In the genomic region with DNA sequence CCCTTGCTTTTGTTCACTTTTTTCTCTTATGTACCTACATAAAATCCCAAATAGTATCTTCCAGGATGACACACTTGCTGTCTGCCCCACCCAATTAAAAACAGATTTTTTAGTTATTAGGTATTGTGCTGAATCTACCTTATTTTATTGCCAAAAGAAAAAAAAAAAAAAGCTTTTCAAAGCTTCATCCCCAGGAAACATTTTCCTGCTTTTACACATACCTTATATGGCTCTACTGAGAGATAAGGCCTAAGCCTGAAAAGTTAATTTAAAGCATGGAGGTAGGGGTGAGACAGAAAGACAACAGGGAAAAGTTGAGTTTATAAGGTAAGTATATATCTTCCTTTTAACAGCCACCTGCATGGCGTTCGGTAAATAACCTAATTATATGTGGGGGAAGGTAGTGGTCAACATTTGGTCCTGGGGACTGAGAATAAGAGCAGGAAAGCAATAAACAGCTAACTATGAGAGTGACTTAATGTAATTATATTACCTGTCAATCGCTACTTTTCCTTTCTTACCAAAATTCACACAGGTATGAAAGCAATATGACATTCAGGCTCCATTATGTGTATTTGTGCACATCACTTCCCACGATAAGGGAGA, we compare ENCODE assay signal across 9 cellular contexts. TPM values are rescaled to one million over a fixed set of nuclear protein-coding genes. Genes with fewer than 3 reads are reported as not detected.
DNase-seq lines count a peak whose midpoint lies in the region; ATAC-seq lines count a peak whose summit lies in the region.
"Had no signal": no experiment of that assay in that cellular context is flagged by ENCODE, and none has a peak within 500 bp of the region (broad histone marks: within the 10 kb centered on the region; RNA-seq: fewer than 3 reads in every experiment).

No MANE protein-coding gene starts in this region.

- DNase-seq in activated naive CD4-positive, alpha-beta T cell treated with anti-CD3 and anti-CD28 coated beads for 36 hours = no peak
- DNase-seq in activated naive CD4-positive, alpha-beta T cell (lab: John Stamatoyannopoulos, UW) = no peak
- no peak for DNase-seq in activated CD4-positive, alpha-beta memory T cell treated with anti-CD3 and anti-CD28 coated beads, Interleukin-2, amount 10 ng/mL, durations not matched to agents 7 days and 5 days
- DNase-seq in stimulated activated CD4-positive, alpha-beta T cell treated with anti-CD3 and anti-CD28 coated beads, Interleukin-2, amount 100 ng/mL, for 24 hours = no peak
- DNase-seq in ureter (ENCODE audit: low spot score) = no peak
- DNase-seq: NCI-H2171 had no signal

- peaks cover 2% of the 10 kb centered on the region for H3K36me3 Mint-ChIP-seq in activated naive CD4-positive, alpha-beta T cell treated with anti-CD3 and anti-CD28 coated beads for 36 hours (ENCODE audit: low read depth)
- H3K36me3 Mint-ChIP-seq in activated CD4-positive, alpha-beta memory T cell treated with anti-CD3 and anti-CD28 coated beads, Interleukin-2, amount 10 ng/mL, durations not matched to agents 7 days and 5 days (ENCODE audit: low read depth) = peaks cover 47% of the 10 kb centered on the region

- H3K36me3 ChIP-seq in iPS-18a (ENCODE audit: control insufficient read depth, low read depth, low read length) (no peaks in the 10 kb centered on the region), thymus (ENCODE audit: control insufficient read depth, insufficient read depth) (no peaks in the 10 kb centered on the region)

- H3K4me1 ChIP-seq in iPS-18a (ENCODE audit: control insufficient read depth, low read depth, low read length) (peaks cover 43% of the 10 kb centered on the region), thymus (ENCODE audit: control insufficient read depth, insufficient read depth, low read length) (peaks cover 20% of the 10 kb centered on the region)

- H3K9me3 Mint-ChIP-seq in activated naive CD4-positive, alpha-beta T cell treated with anti-CD3 and anti-CD28 coated beads for 36 hours = no peaks in the 10 kb centered on the region
- no peaks in the 10 kb centered on the region for H3K9me3 Mint-ChIP-seq in activated CD4-positive, alpha-beta memory T cell treated with anti-CD3 and anti-CD28 coated beads, Interleukin-2, amount 10 ng/mL, durations not matched to agents 7 days and 5 days

- H3K27ac Mint-ChIP-seq in activated naive CD4-positive, alpha-beta T cell treated with anti-CD3 and anti-CD28 coated beads for 36 hours = peak overlapping the region; percentile 78
- peak overlapping the region; percentile 91 for H3K27ac Mint-ChIP-seq in activated CD4-positive, alpha-beta memory T cell treated with anti-CD3 and anti-CD28 coated beads, Interleukin-2, amount 10 ng/mL, durations not matched to agents 7 days and 5 days

- 82% methylated on average over 4 of the region's 4 CpGs for WGBS in thymus

- H3K27me3 ChIP-seq in iPS-18a (ENCODE audit: control insufficient read depth, insufficient read depth, low read length) = no peaks in the 10 kb centered on the region
- H3K27me3 ChIP-seq in thymus (ENCODE audit: control insufficient read depth, insufficient read depth) = no peaks in the 10 kb centered on the region

- POLR2A ChIA-PET in activated CD4-positive, alpha-beta memory T cell treated with anti-CD3 and anti-CD28 coated beads, Interleukin-2, amount 10 ng/mL, durations not matched to agents 7 days and 5 days (lab: Charles Lee) = interaction anchor here (1.0 to 5.0 kb wide), 4 partner anchors 32 to 369 kb away, joined by 4 to 314 read pairs (median 6); a partner anchor contains a TSS

- H3K4me3 ChIP-seq in iPS-18a (ENCODE audit: low read length) (peak overlapping the region; percentile 91), thymus (ENCODE audit: low read length) (peak overlapping the region; percentile 80)

- ATAC-seq in HG03432 (IDR thresholded peaks at IDR 0.05; ENCODE audit: unreplicated experiment) = no peak

- peak overlapping the region; percentile 82 for H3K9ac ChIP-seq in iPS-18a (ENCODE audit: low read length)

- peak overlapping the region; percentile 78 for H3K27ac ChIP-seq in iPS-18a (ENCODE audit: low read length)
- H3K27ac ChIP-seq in thymus (ENCODE audit: low read depth) = no peak overlapping the region

- CTCF ChIA-PET in activated naive CD4-positive, alpha-beta T cell treated with anti-CD3 and anti-CD28 coated beads for 36 hours (lab: Charles Lee) = no interaction called here
- CTCF ChIA-PET in activated CD4-positive, alpha-beta memory T cell treated with anti-CD3 and anti-CD28 coated beads, Interleukin-2, amount 10 ng/mL, durations not matched to agents 7 days and 5 days (lab: Charles Lee) = interaction anchor here (0.7 to 1.6 kb wide), 2 partner anchors 42 to 342 kb away, joined by 3 to 8 read pairs; a partner anchor contains a TSS

- H3K4me3 Mint-ChIP-seq in activated naive CD4-positive, alpha-beta T cell treated with anti-CD3 and anti-CD28 coated beads for 36 hours = peak overlapping the region; percentile 40
- peak overlapping the region; percentile 89 for H3K4me3 Mint-ChIP-seq in activated CD4-positive, alpha-beta memory T cell treated with anti-CD3 and anti-CD28 coated beads, Interleukin-2, amount 10 ng/mL, durations not matched to agents 7 days and 5 days

- H3K27me3 Mint-ChIP-seq in activated naive CD4-positive, alpha-beta T cell treated with anti-CD3 and anti-CD28 coated beads for 36 hours (ENCODE audit: low read depth) = no peaks in the 10 kb centered on the region
- H3K27me3 Mint-ChIP-seq in activated CD4-positive, alpha-beta memory T cell treated with anti-CD3 and anti-CD28 coated beads, Interleukin-2, amount 10 ng/mL, durations not matched to agents 7 days and 5 days = no peaks in the 10 kb centered on the region

- intact Hi-C loops in activated naive CD4-positive, alpha-beta T cell treated with anti-CD3 and anti-CD28 coated beads for 36 hours (cut with micrococcal nuclease) = no loop called here

- H3K9me3 ChIP-seq in iPS-18a (ENCODE audit: control insufficient read depth, low read depth, low read length) = no peaks in the 10 kb centered on the region
- no peaks in the 10 kb centered on the region for H3K9me3 ChIP-seq in thymus (ENCODE audit: control insufficient read depth)

- peaks cover 49% of the 10 kb centered on the region for H3K4me1 Mint-ChIP-seq in activated naive CD4-positive, alpha-beta T cell treated with anti-CD3 and anti-CD28 coated beads for 36 hours (ENCODE audit: low read depth)
- H3K4me1 Mint-ChIP-seq in activated CD4-positive, alpha-beta memory T cell treated with anti-CD3 and anti-CD28 coated beads, Interleukin-2, amount 10 ng/mL, durations not matched to agents 7 days and 5 days = peaks cover 54% of the 10 kb centered on the region

RNA-seq across cellular contexts. Expression of a gene that starts 54.6 kb away (rescaled TPM):
- total RNA-seq in activated naive CD4-positive, alpha-beta T cell treated with anti-CD3 and anti-CD28 coated beads for 36 hours = 10 to 100 TPM; 24.7 to 28.7 TPM
- total RNA-seq in activated CD4-positive, alpha-beta memory T cell treated with anti-CD3 and anti-CD28 coated beads, Interleukin-2, amount 10 ng/mL, durations not matched to agents 7 days and 5 days = 10 to 100 TPM; 24.9 to 27.2 TPM
- 44.7 TPM for polyA plus RNA-seq in thymus
- 16.4 TPM for total RNA-seq in ureter
